ENCODE assay signal across 11 cellular contexts in the genomic region with DNA sequence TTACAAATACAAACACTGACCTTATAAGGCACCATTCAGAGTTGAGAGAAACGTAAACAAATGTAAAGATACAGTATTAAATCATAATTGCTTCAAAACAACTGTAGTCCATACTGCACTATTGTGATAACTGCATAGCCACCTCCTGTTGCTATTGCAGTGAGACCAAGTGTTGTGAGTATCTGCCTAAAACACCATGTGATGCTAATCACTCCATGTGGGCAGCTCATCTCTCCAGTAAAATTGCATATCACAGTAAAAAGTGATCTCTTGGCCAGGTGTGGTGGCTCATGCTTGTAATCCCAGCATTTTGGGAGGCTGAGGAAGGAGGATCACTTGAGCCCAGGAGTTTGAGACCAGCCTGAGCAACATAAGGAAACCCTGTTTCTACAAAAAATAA. TPM values are rescaled to one million over a fixed set of nuclear protein-coding genes. Genes with fewer than 3 reads are reported as not detected.
"Had no signal": no experiment of that assay in that cellular context is flagged by ENCODE, and none has a peak within 500 bp of the region (broad histone marks: within the 10 kb centered on the region; RNA-seq: fewer than 3 reads in every experiment).

No MANE protein-coding gene starts in this region.

- H3K4me1 ChIP-seq: HAP-1 had no signal

- H3K9me3 ChIP-seq: HAP-1 had no signal

- H3K27ac ChIP-seq: GM23248 had no signal

- H3K4me2 ChIP-seq: GM23338 had no signal

- H2AFZ ChIP-seq: GM23248, GM23338 had no signal

- H3K9ac ChIP-seq: GM23248 had no signal

- H3K4me3 ChIP-seq: GM23248, GM23338, HAP-1 had no signal

- DNase-seq: GM23248, GOT3, H7, H9, HCEC 1CT, HFFc6 had no signal

- FAIRE-seq: H54 had no signal

- ATAC-seq: GM23338, HCT116 had no signal

- H3K36me3 ChIP-seq: HAP-1 had no signal

RNA-seq across cellular contexts. Expression of gene PRF1, which starts 26.8 kb away (rescaled TPM):
- total RNA-seq: GM23248, GM23338, H4, H7, H9, HFFc6 had no signal
- polyA plus RNA-seq: GM23248 had no signal
